Comparison of ENCODE assay signal across 9 cellular contexts in genomic region chr6:16764188-16764950, GRCh38. TPM values are rescaled to one million over a fixed set of nuclear protein-coding genes. Genes with fewer than 3 reads are reported as not detected.
DNase-seq lines count a peak whose midpoint lies in the region; ATAC-seq, FAIRE-seq and TF ChIP-seq lines count a peak whose summit lies in the region.
"Had no signal": no experiment of that assay in that cellular context is flagged by ENCODE, and none has a peak within 500 bp of the region (broad histone marks: within the 10 kb centered on the region; RNA-seq: fewer than 3 reads in every experiment).

No MANE protein-coding gene starts in this region.

- TF ChIP-seq CTCF in PC-9 (conservative IDR thresholded peaks at IDR 0.05) (peak; percentile 72), endothelial cell of umbilical vein (IDR thresholded peaks at IDR 0.05; ENCODE audit: extremely low read depth in 1 of 2, insufficient read depth in 1 of 2, low read depth in 1 of 2, low read length in 2 of 2) (peak; percentile 25 to 27), thyroid gland (IDR thresholded peaks at IDR 0.05) (peak in 4 of 6 experiments; percentile 18 to 47 (median 37))

- H3K79me2 ChIP-seq in PC-9 (ENCODE audit: low read depth) = peaks cover 11% of the 10 kb centered on the region
- H3K79me2 ChIP-seq in endothelial cell of umbilical vein (ENCODE audit: control insufficient read depth, insufficient read depth, low read length) = no peaks in the 10 kb centered on the region

- no peak for ATAC-seq in activated CD8-positive, alpha-beta memory T cell treated with anti-CD3 and anti-CD28 coated beads, Interleukin-2, amount 10 ng/mL, durations not matched to agents 7 days and 5 days
- no peak for ATAC-seq in GM21786 (IDR thresholded peaks at IDR 0.05; ENCODE audit: unreplicated experiment)

- intact Hi-C loops in PC-9 (cut with micrococcal nuclease; ENCODE audit: unreplicated experiment) (loop anchor here (1.0 to 5.0 kb wide), 4 partner anchors 322 to 1072 kb away; no protein-coding TSS in a partner anchor), endothelial cell of umbilical vein (cut with micrococcal nuclease) (loop anchor here (1.0 kb wide), 2 partner anchors 201 to 322 kb away; no protein-coding TSS in a partner anchor), thyroid gland (cut with DNase I) (loop anchor here (5.0 to 10.0 kb wide), 2 partner anchors 90 to 432 kb away; no protein-coding TSS in a partner anchor)

- H3F3A ChIP-seq in PC-9 (ENCODE audit: insufficient read depth, low read depth) = peaks cover 46% of the 10 kb centered on the region

- no peaks in the 10 kb centered on the region for H3K27me3 Mint-ChIP-seq in activated CD8-positive, alpha-beta memory T cell treated with anti-CD3 and anti-CD28 coated beads, Interleukin-2, amount 10 ng/mL, durations not matched to agents 7 days and 5 days

- no peaks in the 10 kb centered on the region for H3K9me1 ChIP-seq in endothelial cell of umbilical vein (replicated peaks; ENCODE audit: control insufficient read depth, extremely low read depth, insufficient read depth, low read length)

- BruUV-seq in PC-9 (replicated peaks; lab: Mats Ljungman, UMichigan) (no TSS peak), endothelial cell of umbilical vein (replicated peaks; lab: Mats Ljungman, UMichigan) (no TSS peak)

- POLR2A ChIA-PET in PC-9 (lab: Charles Lee; ENCODE audit: unreplicated experiment) (interaction anchor here (0.6 to 1.0 kb wide), 2 partner anchors 32 to 43 kb away, joined by 3 read pairs; no protein-coding TSS in a partner anchor), endothelial cell of umbilical vein (lab: Charles Lee) (no interaction called here)

- H3K27me3 ChIP-seq in PC-9 (ENCODE audit: insufficient read depth, low read depth) (no peaks in the 10 kb centered on the region), endothelial cell of umbilical vein (ENCODE audit: control insufficient read depth in 2 of 2, insufficient read depth in 2 of 2, low read length in 2 of 2) (no peaks in the 10 kb centered on the region), thyroid gland (no peaks in the 10 kb centered on the region)

- H2AFZ ChIP-seq in PC-9 = no peak overlapping the region
- H2AFZ ChIP-seq in endothelial cell of umbilical vein (ENCODE audit: low read depth, low read length) = no peak overlapping the region

- 82 to 86% methylated on average over 3 of the region's 3 CpGs for WGBS in thyroid gland, 2 donors

- CTCF ChIA-PET in activated CD8-positive, alpha-beta memory T cell treated with anti-CD3 and anti-CD28 coated beads, Interleukin-2, amount 10 ng/mL, durations not matched to agents 7 days and 5 days (lab: Charles Lee) = interaction anchor here (0.7 to 5.8 kb wide), 33 partner anchors 8 to 558 kb away, joined by 3 to 60 read pairs (median 6); no protein-coding TSS in a partner anchor
- CTCF ChIA-PET in PC-9 (lab: Charles Lee) (interaction anchor here (0.6 to 1.7 kb wide), 3 partner anchors 39 to 237 kb away, joined by 4 to 16 read pairs (median 7); no protein-coding TSS in a partner anchor), endothelial cell of umbilical vein (lab: Charles Lee) (interaction anchor here (0.7 to 5.0 kb wide), 36 partner anchors 8 to 520 kb away, joined by 3 to 234 read pairs (median 5); no protein-coding TSS in a partner anchor)

- TF ChIP-seq POLR2A in endothelial cell of umbilical vein (IDR thresholded peaks at IDR 0.05; ENCODE audit: low read depth, low read length) (no peak), thyroid gland (IDR thresholded peaks at IDR 0.05) (no peak)

- H3K4me3 ChIP-seq in PC-9 = peak overlapping the region; percentile 84; the same call in 1 of the 2 replicates
- no peak overlapping the region for H3K4me3 ChIP-seq in endothelial cell of umbilical vein (replicated peaks in 1 of 3; ENCODE audit: insufficient read depth in 1 of 3, low read depth in 1 of 3, low read length in 3 of 3)
- no peak overlapping the region for H3K4me3 ChIP-seq in thyroid gland (replicated peaks in 1 of 3)

- H3K4me2 ChIP-seq in PC-9 = peak overlapping the region; percentile 97
- H3K4me2 ChIP-seq in endothelial cell of umbilical vein (ENCODE audit: insufficient read depth, low read length) = peak overlapping the region; percentile 95

- H3K36me3 ChIP-seq in PC-9 (ENCODE audit: low read depth) (no peaks in the 10 kb centered on the region), endothelial cell of umbilical vein (ENCODE audit: control insufficient read depth in 2 of 2, extremely low read depth in 1 of 2, insufficient read depth in 2 of 2, low read length in 2 of 2) (no peaks in the 10 kb centered on the region), thyroid gland (no peaks in the 10 kb centered on the region)

- peak overlapping the region; percentile 97 for H3K27ac ChIP-seq in PC-9
- H3K27ac ChIP-seq in endothelial cell of umbilical vein (ENCODE audit: insufficient read depth, low read depth, low read length) = peak overlapping the region; percentile 22
- no peak overlapping the region for H3K27ac ChIP-seq in thyroid gland

- dilution Hi-C loops in endothelial cell of umbilical vein (cut with MboI; ENCODE audit: extremely low pct_ligation_motif_present, low sequenced_read_pairs) = no loop called here

- H3K9me2 ChIP-seq in PC-9 (ENCODE audit: insufficient read depth) = no peaks in the 10 kb centered on the region

- H3K4me3 Mint-ChIP-seq in activated CD8-positive, alpha-beta memory T cell treated with anti-CD3 and anti-CD28 coated beads, Interleukin-2, amount 10 ng/mL, durations not matched to agents 7 days and 5 days = peak overlapping the region; percentile 100

- no peaks in the 10 kb centered on the region for H3K9me3 Mint-ChIP-seq in activated CD8-positive, alpha-beta memory T cell treated with anti-CD3 and anti-CD28 coated beads, Interleukin-2, amount 10 ng/mL, durations not matched to agents 7 days and 5 days (ENCODE audit: low read depth)

- FAIRE-seq in endothelial cell of umbilical vein (lab: Jason Lieb, UNC) = peak; percentile 54

- DNase-seq in activated CD8-positive, alpha-beta memory T cell treated with anti-CD3 and anti-CD28 coated beads, Interleukin-2, amount 10 ng/mL, durations not matched to agents 7 days and 5 days = no peak
- no peak for DNase-seq in activated CD8-positive, alpha-beta memory T cell treated with anti-CD3 and anti-CD28 coated beads, Interleukin-2, amount 50 U/mL, for 48 hours
- DNase-seq in PC-9 = no peak
- DNase-seq in endothelial cell of umbilical vein (ENCODE audit: low read depth, low spot score) = peak; percentile 57
- no peak for DNase-seq in thyroid gland
- no peak for DNase-seq in SHP77 treated with DMSO at 0.1 percent for 48 hours (lab: John Stamatoyannopoulos, UW)
- DNase-seq in stimulated activated CD4-positive, alpha-beta T cell treated with anti-CD3 and anti-CD28 coated beads, Interleukin-2, amount 100 ng/mL, for 48 hours = no peak
- DNase-seq: stimulated activated CD4-positive, alpha-beta T cell treated with anti-CD3 and anti-CD28 coated beads, Interleukin-2, amount 100 ng/mL, for 24 hours had no signal

- no peaks in the 10 kb centered on the region for H4K20me1 ChIP-seq in PC-9 (ENCODE audit: insufficient read depth)
- no peaks in the 10 kb centered on the region for H4K20me1 ChIP-seq in endothelial cell of umbilical vein (replicated peaks; ENCODE audit: control insufficient read depth, extremely low read depth, insufficient read depth, low read length)

- H3K9me3 ChIP-seq in PC-9 (ENCODE audit: insufficient read depth, low read depth) (no peaks in the 10 kb centered on the region), endothelial cell of umbilical vein (replicated peaks; ENCODE audit: control insufficient read depth, insufficient read depth, low read length) (no peaks in the 10 kb centered on the region), thyroid gland (no peaks in the 10 kb centered on the region)

- peaks cover 9% of the 10 kb centered on the region for H3K36me3 Mint-ChIP-seq in activated CD8-positive, alpha-beta memory T cell treated with anti-CD3 and anti-CD28 coated beads, Interleukin-2, amount 10 ng/mL, durations not matched to agents 7 days and 5 days

- H3K27ac Mint-ChIP-seq in activated CD8-positive, alpha-beta memory T cell treated with anti-CD3 and anti-CD28 coated beads, Interleukin-2, amount 10 ng/mL, durations not matched to agents 7 days and 5 days = peak overlapping the region; percentile 99

- H3K9ac ChIP-seq in endothelial cell of umbilical vein (replicated peaks; ENCODE audit: extremely low read depth, insufficient read depth, low read length) = no peak overlapping the region

- H3K4me1 Mint-ChIP-seq in activated CD8-positive, alpha-beta memory T cell treated with anti-CD3 and anti-CD28 coated beads, Interleukin-2, amount 10 ng/mL, durations not matched to agents 7 days and 5 days = peaks cover 59% of the 10 kb centered on the region

- peaks cover 63% of the 10 kb centered on the region for H3K4me1 ChIP-seq in PC-9 (replicated peaks; ENCODE audit: insufficient read depth)
- peaks cover 53% of the 10 kb centered on the region for H3K4me1 ChIP-seq in endothelial cell of umbilical vein (ENCODE audit: control insufficient read depth, extremely low read depth, insufficient read depth, low read length)
- H3K4me1 ChIP-seq in thyroid gland = peaks cover 11 to 22% of the 10 kb centered on the region in 2 donors

TF ChIP-seq in endothelial cell of umbilical vein, 7 proteins besides CTCF, POLR2A, EP300 and RAD21 (continues in another document):
- TF ChIP-seq EZH2 (IDR thresholded peaks at IDR 0.05; ENCODE audit: borderline replicate concordance, low read depth, low read length, severe bottlenecking) (no peak), MYC (IDR thresholded peaks at IDR 0.05; ENCODE audit: low read depth, low read length) (no peak), MAX (IDR thresholded peaks at IDR 0.05; ENCODE audit: insufficient read depth, insufficient read length) (no peak), POLR2AphosphoS5 (IDR thresholded peaks at IDR 0.05; ENCODE audit: insufficient read depth, low read depth, low read length) (no peak), FOS (IDR thresholded peaks at IDR 0.05; ENCODE audit: borderline replicate concordance, insufficient read depth, low read length) (no peak)

RNA-seq across cellular contexts. Expression of gene ATXN1, which starts 3.1 kb away (rescaled TPM):
- total RNA-seq in activated CD8-positive, alpha-beta memory T cell treated with anti-CD3 and anti-CD28 coated beads, Interleukin-2, amount 10 ng/mL, durations not matched to agents 7 days and 5 days = 100 to 1,000 TPM in 1 of 2 experiments, 10 to 100 TPM in 1; 84.6 to 117 TPM
- total RNA-seq in PC-9 (2021) (35.6 and 42.7 TPM in 2 replicates), endothelial cell of umbilical vein (33.0 and 34.1 TPM in 2 replicates), thyroid gland (10 to 100 TPM; 62.1 to 88.1 (median 83.0) TPM)
- polyA plus RNA-seq in endothelial cell of umbilical vein = 16.4 and 23.3 TPM in 2 replicates
- polyA plus RNA-seq in endothelial cell of umbilical vein (2011; cell fraction: cytosol; rRNA removed) = 9.0 and 9.5 TPM in 2 replicates
- 23.7 and 25.8 TPM in 2 replicates for polyA plus RNA-seq in endothelial cell of umbilical vein (2011; cell fraction: nucleus; rRNA removed)
- polyA plus RNA-seq in endothelial cell of umbilical vein (2012) = 8.1 and 10.2 TPM in 2 replicates
- 70.2 and 70.9 TPM in 2 replicates for polyA minus RNA-seq in endothelial cell of umbilical vein
- 4.3 TPM for polyA minus RNA-seq in endothelial cell of umbilical vein (2011; cell fraction: cytosol; rRNA and poly(A)+ RNA removed)
- 90.2 and 138 TPM in 2 replicates for polyA minus RNA-seq in endothelial cell of umbilical vein (2011; cell fraction: nucleus; rRNA and poly(A)+ RNA removed)

Comparison
In these comparisons a context has a peak if more than half of its experiments do, and no peak if none do; other contexts are left out.
1. H3K27ac ChIP-seq: peak in PC-9 (single experiment) and endothelial cell of umbilical vein (single experiment); none in thyroid gland (0 of 3).
2. Peak in every context shown above with its lines, with median percentiles within 50 percentile points of each other: CTCF ChIP-seq.